Comparison of ENCODE assay signal across 21 cellular contexts in genomic region chr7:95577137-95577536, GRCh38. TPM values are rescaled to one million over a fixed set of nuclear protein-coding genes. Genes with fewer than 3 reads are reported as not detected.
DNase-seq lines count a peak whose midpoint lies in the region; ATAC-seq and TF ChIP-seq lines count a peak whose summit lies in the region.
"Had no signal": no experiment of that assay in that cellular context is flagged by ENCODE, and none has a peak within 500 bp of the region (broad histone marks: within the 10 kb centered on the region; RNA-seq: fewer than 3 reads in every experiment).

No MANE protein-coding gene starts in this region.

- no peak overlapping the region for H2AFZ ChIP-seq in mammary epithelial cell (ENCODE audit: low read depth, low read length)

- ATAC-seq in HG02970 (IDR thresholded peaks at IDR 0.05; ENCODE audit: low FRiP score, unreplicated experiment): no peak
- ATAC-seq in left colon: no peak
- no peak for ATAC-seq in HG03460 (IDR thresholded peaks at IDR 0.05; ENCODE audit: unreplicated experiment)
- ATAC-seq: activated CD8-positive, alpha-beta T cell treated with anti-CD3 and anti-CD28 coated beads, Interleukin-2, amount 10 ng/mL, durations not matched to agents 7 days and 5 days; activated naive CD4-positive, alpha-beta T cell treated with anti-CD3 and anti-CD28 coated beads, Interleukin-2, amount 50 U/mL, for 72 hours; body of pancreas; HepG2; lower lobe of right lung had no signal

- H3K9me3 Mint-ChIP-seq in Calu3 (ENCODE audit: low read depth, unreplicated experiment): peaks cover 2% of the 10 kb centered on the region

- no peak overlapping the region for H3K9ac ChIP-seq in mammary epithelial cell (ENCODE audit: insufficient read depth, low read length)

- no peaks in the 10 kb centered on the region for H3K79me2 ChIP-seq in mammary epithelial cell (ENCODE audit: insufficient read depth, low read length)

- H3K36me3 ChIP-seq in mammary epithelial cell (ENCODE audit: insufficient read depth, low read length): no peaks in the 10 kb centered on the region
- H3K36me3 ChIP-seq: lower lobe of right lung, ovary, uterus had no signal

- H3K27me3 Mint-ChIP-seq in Calu3 (ENCODE audit: unreplicated experiment): no peaks in the 10 kb centered on the region

- no peaks in the 10 kb centered on the region for H3K4me1 ChIP-seq in mammary epithelial cell (ENCODE audit: insufficient read depth, low read length)
- H3K4me1 ChIP-seq: body of pancreas, lower lobe of right lung, uterus had no signal

- BruUV-seq in Calu3 (replicated peaks; lab: Mats Ljungman, UMichigan) (no TSS peak), mammary epithelial cell (replicated peaks; lab: Mats Ljungman, UMichigan) (no TSS peak)

- no peaks in the 10 kb centered on the region for H4K20me1 ChIP-seq in mammary epithelial cell (ENCODE audit: insufficient read depth, low read length)

- H3K4me3 Mint-ChIP-seq in Calu3 (ENCODE audit: low read depth, unreplicated experiment): no peak overlapping the region
- H3K4me3 Mint-ChIP-seq: activated CD8-positive, alpha-beta T cell treated with anti-CD3 and anti-CD28 coated beads, Interleukin-2, amount 10 ng/mL, durations not matched to agents 7 days and 5 days; CD8-positive, alpha-beta memory T cell had no signal

- TF ChIP-seq CTCF in Calu3 (IDR thresholded peaks at IDR 0.05; ENCODE audit: unreplicated experiment) (no peak), mammary epithelial cell (conservative IDR thresholded peaks at IDR 0.05 in 1 of 2, IDR thresholded peaks at IDR 0.05 in 1 of 2; ENCODE audit: extremely low read depth in 1 of 2, insufficient read depth in 1 of 2, low read depth in 1 of 2, low read length in 2 of 2) (no peak)

- DNase-seq in Calu3 (peak; percentile 1), HPDE6-E6E7 (ENCODE audit: extremely low spot score) (peak; percentile 27), mammary epithelial cell (peak; percentile 25), kidney glomerular epithelial cell (lab: John Stamatoyannopoulos, UW) (peak; percentile 26), KBM-7 (no peak), left colon (no peak)
- DNase-seq: activated CD8-positive, alpha-beta T cell treated with anti-CD3 and anti-CD28 coated beads, Interleukin-2, amount 10 ng/mL, durations not matched to agents 7 days and 5 days; activated T-cell treated with anti-CD3 and anti-CD28 coated beads, Interleukin-2, amount 50 U/mL, for 48 hours; body of pancreas; CD8-positive, alpha-beta memory T cell; cortex of kidney; lower lobe of right lung; ovary; SIG-M5; T-helper 2 cell; uterus had no signal

- CTCF ChIA-PET in Calu3 (lab: Charles Lee) (no interaction called here), mammary epithelial cell (lab: Charles Lee; ENCODE audit: low non-redundant PET) (no interaction called here)

- no peak overlapping the region for H3K4me2 ChIP-seq in mammary epithelial cell (ENCODE audit: insufficient read depth, low read depth, low read length)

- no peaks in the 10 kb centered on the region for H3K9me3 ChIP-seq in mammary epithelial cell (replicated peaks; ENCODE audit: insufficient read depth, low read length)
- H3K9me3 ChIP-seq: body of pancreas, lower lobe of right lung, ovary, uterus had no signal

- H3K4me3 ChIP-seq in mammary epithelial cell (replicated peaks in 1 of 3; ENCODE audit: insufficient read depth in 1 of 3, low read depth in 2 of 3, low read length in 3 of 3): no peak overlapping the region
- H3K4me3 ChIP-seq: body of pancreas, lower lobe of right lung, ovary, uterus had no signal

- in situ Hi-C loops in mammary epithelial cell (cut with MboI; ENCODE audit: low sequenced_read_pairs in 2 of 2) (no loop called here), KBM-7 (cut with MboI; ENCODE audit: low pct_unique_long_range_greater_than_20kb, low sequenced_read_pairs) (no loop called here)

- H3K27ac Mint-ChIP-seq in Calu3 (ENCODE audit: unreplicated experiment): no peak overlapping the region
- H3K27ac Mint-ChIP-seq: activated CD8-positive, alpha-beta T cell treated with anti-CD3 and anti-CD28 coated beads, Interleukin-2, amount 10 ng/mL, durations not matched to agents 7 days and 5 days; activated naive CD4-positive, alpha-beta T cell treated with anti-CD3 and anti-CD28 coated beads, Interleukin-2, amount 50 U/mL, for 72 hours; CD8-positive, alpha-beta memory T cell had no signal

- dilution Hi-C loops in mammary epithelial cell (cut with HindIII; ENCODE audit: low sequenced_read_pairs): no loop called here

- H3K27ac ChIP-seq in mammary epithelial cell (ENCODE audit: insufficient read depth, low read depth, low read length): no peak overlapping the region
- H3K27ac ChIP-seq: body of pancreas, lower lobe of right lung, ovary, uterus had no signal

- H3K36me3 Mint-ChIP-seq in Calu3 (ENCODE audit: insufficient read depth, unreplicated experiment): no peaks in the 10 kb centered on the region
- H3K36me3 Mint-ChIP-seq: CD8-positive, alpha-beta memory T cell had no signal

- H3K4me1 Mint-ChIP-seq in Calu3 (ENCODE audit: low read depth, unreplicated experiment): no peaks in the 10 kb centered on the region
- H3K4me1 Mint-ChIP-seq: CD8-positive, alpha-beta memory T cell had no signal

- no peaks in the 10 kb centered on the region for H3K27me3 ChIP-seq in mammary epithelial cell (ENCODE audit: insufficient read depth, low read length)
- H3K27me3 ChIP-seq: body of pancreas, ovary, uterus had no signal

- intact Hi-C loops in Calu3 (cut with micrococcal nuclease; ENCODE audit: unreplicated experiment) (no loop called here), mammary epithelial cell (cut with micrococcal nuclease) (no loop called here), left colon (cut with DNase I, micrococcal nuclease) (no loop called here)

- 40% methylated on average over 3 of the region's 5 CpGs for WGBS in mammary epithelial cell (ENCODE audit: low coverage, missing lambda C conversion rate)

RNA-seq across cellular contexts. Expression of gene PDK4, which starts 19.2 kb away (rescaled TPM):
- total RNA-seq in Calu3 (2022) (6.5 and 7.1 TPM in 2 replicates), mammary epithelial cell (1 to 10 TPM in 1 of 2 donors, not detected in 1; 1.8 TPM), left colon (100 to 1,000 TPM in 1 of 2 donors, 10 to 100 TPM in 1; 18.9 to 101 TPM)
- not detected for polyA plus RNA-seq in mammary epithelial cell
- polyA minus RNA-seq in mammary epithelial cell: not detected
- total RNA-seq: activated CD8-positive, alpha-beta T cell treated with anti-CD3 and anti-CD28 coated beads, Interleukin-2, amount 10 ng/mL, durations not matched to agents 7 days and 5 days; activated naive CD4-positive, alpha-beta T cell treated with anti-CD3 and anti-CD28 coated beads, Interleukin-2, amount 50 U/mL, for 72 hours; G401; HepG2 had no signal
- polyA plus RNA-seq: CD8-positive, alpha-beta memory T cell had no signal

Comparison
In these comparisons a context has a peak if more than half of its experiments do, and no peak if none do; other contexts are left out.
1. DNase-seq: peak in Calu3 (single experiment), HPDE6-E6E7 (single experiment), mammary epithelial cell (single experiment) and kidney glomerular epithelial cell (single experiment); none in KBM-7 (single experiment) and left colon (0 of 2).